ENCODE assay signal across 27 cellular contexts in the genomic region with DNA sequence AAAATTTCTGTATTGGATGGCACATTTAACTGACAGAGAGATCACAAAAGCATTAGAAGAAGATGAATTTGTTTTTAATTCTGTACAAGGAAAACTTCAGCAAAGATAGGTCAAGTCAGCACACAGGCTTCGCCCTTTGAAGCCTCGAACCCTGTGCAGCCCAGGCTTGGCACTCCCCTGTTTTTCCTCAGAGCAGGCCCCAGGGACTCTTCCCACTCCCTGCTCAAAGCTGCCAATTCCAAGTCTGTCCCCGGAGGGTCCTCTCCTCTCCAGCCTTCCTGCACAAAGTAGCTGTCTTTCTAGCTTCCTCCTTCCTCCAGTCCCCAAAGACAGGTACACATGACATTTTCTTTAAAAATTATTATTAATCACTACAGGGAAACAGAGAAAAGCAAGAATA.
"Had no signal": no experiment of that assay in that cellular context is flagged by ENCODE, and none has a peak within 500 bp of the region (broad histone marks: within the 10 kb centered on the region; RNA-seq: fewer than 3 reads in every experiment).

No MANE protein-coding gene starts in this region.

- DNase-seq: activated CD4-positive, alpha-beta memory T cell treated with anti-CD3 and anti-CD28 coated beads, Interleukin-2, amount 10 ng/mL, durations not matched to agents 7 days and 5 days; activated CD4-positive, alpha-beta T cell treated with anti-CD3 and anti-CD28 coated beads for 36 hours; activated CD4-positive, alpha-beta T cell treated with anti-CD3 and anti-CD28 coated beads, Interleukin-2, amount 50 U/mL, for 1 hour; activated gamma-delta T cell; activated naive CD4-positive, alpha-beta T cell treated with anti-CD3 and anti-CD28 coated beads for 36 hours; activated T-cell treated with anti-CD3 and anti-CD28 coated beads for 4 hours; activated T-cell treated with anti-CD3 and anti-CD28 coated beads, Interleukin-2, amount 50 U/mL, for 48 hours; amygdala; Karpas-422; MM.1S; NCI-H1105; NCI-H1436; NCI-H1694 treated with DMSO at 0.1 percent for 48 hours; NCI-H2029 treated with DMSO at 0.1 percent for 48 hours; NCI-H345; NCI-H510A; NCI-H69; RPMI8226; SJCRH30; SK-N-SH; T-helper 1 cell had no signal

- H3K4me3 Mint-ChIP-seq: activated CD4-positive, alpha-beta memory T cell treated with anti-CD3 and anti-CD28 coated beads, Interleukin-2, amount 10 ng/mL, durations not matched to agents 7 days and 5 days; activated CD4-positive, alpha-beta T cell treated with anti-CD3 and anti-CD28 coated beads for 36 hours; activated naive CD4-positive, alpha-beta T cell treated with anti-CD3 and anti-CD28 coated beads for 36 hours; activated naive CD8-positive, alpha-beta T cell; activated T-helper 17 cell treated with anti-CD3 and anti-CD28 coated beads, Interleukin-2, amount 50 U/mL, for 72 hours; brain had no signal

- H3K36me3 ChIP-seq: cardiac muscle cell, SJCRH30 had no signal

- H3K27ac Mint-ChIP-seq: activated CD4-positive, alpha-beta memory T cell treated with anti-CD3 and anti-CD28 coated beads, Interleukin-2, amount 10 ng/mL, durations not matched to agents 7 days and 5 days; activated CD4-positive, alpha-beta T cell treated with anti-CD3 and anti-CD28 coated beads for 36 hours; activated naive CD4-positive, alpha-beta T cell treated with anti-CD3 and anti-CD28 coated beads for 36 hours; activated naive CD8-positive, alpha-beta T cell; activated T-helper 17 cell treated with anti-CD3 and anti-CD28 coated beads, Interleukin-2, amount 50 U/mL, for 72 hours had no signal

- H3K27me3 Mint-ChIP-seq: activated CD4-positive, alpha-beta memory T cell treated with anti-CD3 and anti-CD28 coated beads, Interleukin-2, amount 10 ng/mL, durations not matched to agents 7 days and 5 days; activated CD4-positive, alpha-beta T cell treated with anti-CD3 and anti-CD28 coated beads for 36 hours; activated naive CD8-positive, alpha-beta T cell; activated T-helper 17 cell treated with anti-CD3 and anti-CD28 coated beads, Interleukin-2, amount 50 U/mL, for 72 hours; brain had no signal

- H3K27ac ChIP-seq: cardiac muscle cell, SJCRH30, VCaP had no signal

- H3K9me2 ChIP-seq: SK-N-SH had no signal

- H3K4me2 ChIP-seq: SK-N-SH had no signal

- ATAC-seq: activated CD4-positive, alpha-beta T cell treated with anti-CD3 and anti-CD28 coated beads for 36 hours; activated T-helper 17 cell treated with anti-CD3 and anti-CD28 coated beads, Interleukin-2, amount 50 U/mL, for 72 hours; Right ventricle myocardium inferior had no signal

- H3K27me3 ChIP-seq: cardiac muscle cell, SJCRH30 had no signal

- H3K4me1 ChIP-seq: SJCRH30 had no signal

- H3K4me1 Mint-ChIP-seq: activated CD4-positive, alpha-beta memory T cell treated with anti-CD3 and anti-CD28 coated beads, Interleukin-2, amount 10 ng/mL, durations not matched to agents 7 days and 5 days; activated CD4-positive, alpha-beta T cell treated with anti-CD3 and anti-CD28 coated beads for 36 hours; activated T-helper 17 cell treated with anti-CD3 and anti-CD28 coated beads, Interleukin-2, amount 50 U/mL, for 72 hours had no signal

- H3K9ac ChIP-seq: SK-N-SH had no signal

- H3K9me3 Mint-ChIP-seq: activated CD4-positive, alpha-beta memory T cell treated with anti-CD3 and anti-CD28 coated beads, Interleukin-2, amount 10 ng/mL, durations not matched to agents 7 days and 5 days had no signal

- H3K36me3 Mint-ChIP-seq: activated naive CD8-positive, alpha-beta T cell; brain had no signal

- H3K4me3 ChIP-seq: cardiac muscle cell, SJCRH30 had no signal
